Comparison of ENCODE assay signal across 12 cellular contexts in the genomic region with DNA sequence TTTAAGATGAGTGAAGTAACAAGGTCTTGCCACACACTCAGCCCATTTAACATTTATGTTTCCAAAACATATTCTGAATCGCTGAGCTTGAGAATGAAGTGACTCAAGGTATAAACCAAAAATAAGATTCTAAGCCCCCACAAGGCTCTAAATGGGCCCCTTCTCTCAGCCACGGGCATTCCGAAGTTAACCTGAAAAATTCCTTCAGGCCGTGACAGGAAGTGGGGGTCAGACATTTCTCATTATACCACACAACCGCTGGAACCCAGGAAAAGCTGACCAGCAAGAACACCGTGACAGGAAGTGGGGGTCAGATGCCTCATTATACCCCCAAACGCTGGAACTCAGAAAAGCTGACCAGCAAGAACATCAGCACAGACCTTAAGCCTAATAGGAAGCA.
DNase-seq lines count a peak whose midpoint lies in the region; ATAC-seq and TF ChIP-seq lines count a peak whose summit lies in the region.
"Had no signal": no experiment of that assay in that cellular context is flagged by ENCODE, and none has a peak within 500 bp of the region (broad histone marks: within the 10 kb centered on the region; RNA-seq: fewer than 3 reads in every experiment).

No MANE protein-coding gene starts in this region.

- H3K27ac Mint-ChIP-seq in endodermal cell = no peak overlapping the region
- H3K27ac Mint-ChIP-seq: CD4-positive, alpha-beta memory T cell had no signal

- H3K4me3 Mint-ChIP-seq in endodermal cell = no peak overlapping the region
- H3K4me3 Mint-ChIP-seq: CD4-positive, alpha-beta memory T cell had no signal

- no peaks in the 10 kb centered on the region for H3K4me1 Mint-ChIP-seq in endodermal cell
- H3K4me1 Mint-ChIP-seq: CD4-positive, alpha-beta memory T cell had no signal

- no peaks in the 10 kb centered on the region for H3K27me3 ChIP-seq in endodermal cell (ENCODE audit: control insufficient read depth, insufficient read depth, low read length, poor library complexity, severe bottlenecking)
- H3K27me3 ChIP-seq: BE2C had no signal

- peaks cover 28% of the 10 kb centered on the region for H3K9me3 ChIP-seq in endodermal cell (ENCODE audit: control insufficient read depth, low read length)
- H3K9me3 ChIP-seq: BE2C had no signal

- no peak overlapping the region for H3K27ac ChIP-seq in endodermal cell (ENCODE audit: low read depth, low read length)
- H3K27ac ChIP-seq: C4-2B had no signal

- DNase-seq in activated CD8-positive, alpha-beta memory T cell treated with anti-CD3 and anti-CD28 coated beads, Interleukin-2, amount 50 U/mL, for 48 hours = peak; percentile 3
- no peak for DNase-seq in activated CD8-positive, alpha-beta memory T cell treated with anti-CD3 and anti-CD28 coated beads for 24 hours
- DNase-seq in M059J (ENCODE audit: low read depth) (peak; percentile 29), endodermal cell (peak; percentile 2), ureter (ENCODE audit: low spot score) (peak; percentile 20)
- DNase-seq in stimulated activated CD4-positive, alpha-beta T cell treated with anti-CD3 and anti-CD28 coated beads, Interleukin-4, amount 100 ng/mL, for 24 hours = no peak
- DNase-seq: BE2C; CD4-positive, alpha-beta memory T cell; DMS79; IMR-90 had no signal

- H3K4me1 ChIP-seq in endodermal cell (ENCODE audit: control insufficient read depth, insufficient read depth, low read length) = no peaks in the 10 kb centered on the region
- H3K4me1 ChIP-seq: BE2C had no signal

- no peak overlapping the region for H3K9ac ChIP-seq in endodermal cell (ENCODE audit: extremely low read depth, low read length, poor library complexity, severe bottlenecking)

- TF ChIP-seq CTCF in endodermal cell (conservative IDR thresholded peaks at IDR 0.05) = no peak

- H3K9me3 Mint-ChIP-seq in endodermal cell = peaks cover 50% of the 10 kb centered on the region

- no peaks in the 10 kb centered on the region for H3K27me3 Mint-ChIP-seq in endodermal cell (ENCODE audit: insufficient read depth)

- WGBS in endodermal cell (ENCODE audit: insufficient coverage in 1 of 2, insufficient read length in 1 of 2), 2 experiments = 70 to 83% methylated on average over 4 to 7 of the region's 7 CpGs

- no peaks in the 10 kb centered on the region for H3K36me3 ChIP-seq in endodermal cell (ENCODE audit: control insufficient read depth, insufficient read depth, low read length)
- H3K36me3 ChIP-seq: BE2C had no signal

- H3K36me3 Mint-ChIP-seq in endodermal cell (ENCODE audit: low read depth) = peaks cover 17% of the 10 kb centered on the region

- H3K4me3 ChIP-seq in endodermal cell (ENCODE audit: low read length) = no peak overlapping the region

- ATAC-seq in GM21737 (IDR thresholded peaks at IDR 0.05; ENCODE audit: unreplicated experiment) = no peak

Comparison
In these comparisons a context has a peak if more than half of its experiments do, and no peak if none do; other contexts are left out.
1. DNase-seq: peak in activated CD8-positive, alpha-beta memory T cell treated with anti-CD3 and anti-CD28 coated beads, Interleukin-2, amount 50 U/mL, for 48 hours (single experiment), M059J (single experiment), endodermal cell (single experiment) and ureter (single experiment); none in activated CD8-positive, alpha-beta memory T cell treated with anti-CD3 and anti-CD28 coated beads for 24 hours (single experiment) and stimulated activated CD4-positive, alpha-beta T cell treated with anti-CD3 and anti-CD28 coated beads, Interleukin-4, amount 100 ng/mL, for 24 hours (single experiment).